Comparison of ENCODE assay signal across 8 cellular contexts in genomic region chr2:27428213-27428977, GRCh38. TPM values are rescaled to one million over a fixed set of nuclear protein-coding genes. Genes with fewer than 3 reads are reported as not detected.
DNase-seq lines count a peak whose midpoint lies in the region; ATAC-seq and TF ChIP-seq lines count a peak whose summit lies in the region.

Gene NRBP1, plus strand, starts transcription at chr2:27428631. Its CDS starts 4,643 bp downstream, at chr2:27433274.

- TF ChIP-seq POLR2A in GM15510 (IDR thresholded peaks at IDR 0.05; ENCODE audit: borderline replicate concordance, extremely low read depth, insufficient read length): peak; percentile 91

- H3K9me3 Mint-ChIP-seq in T-helper 1 cell treated with Interleukin-12 subunit alpha and Interleukin-12 subunit beta and Interleukin-4 antibody, amounts not matched to agents 30 μg/mL and 1 μg/mL, for 36 hours: no peaks in the 10 kb centered on the region
- H3K9me3 Mint-ChIP-seq in progenitor cell of endocrine pancreas (ENCODE audit: low read depth): no peaks in the 10 kb centered on the region

- no peaks in the 10 kb centered on the region for H3K27me3 ChIP-seq in upper lobe of right lung

- peaks cover 33% of the 10 kb centered on the region for H3K4me1 ChIP-seq in upper lobe of right lung

- peaks cover 28% of the 10 kb centered on the region for H3K4me1 Mint-ChIP-seq in T-helper 1 cell treated with Interleukin-12 subunit alpha and Interleukin-12 subunit beta and Interleukin-4 antibody, amounts not matched to agents 30 μg/mL and 1 μg/mL, for 36 hours (ENCODE audit: low read depth)
- peaks cover 22% of the 10 kb centered on the region for H3K4me1 Mint-ChIP-seq in progenitor cell of endocrine pancreas (ENCODE audit: low read depth)

- H3K27ac ChIP-seq in upper lobe of right lung: peak within 1 kb of the TSS; percentile 98

- intact Hi-C loops in left cardiac atrium (cut with DNase I) (no loop called here), upper lobe of right lung (cut with DNase I) (no loop called here)

- TF ChIP-seq CTCF in progenitor cell of endocrine pancreas (IDR thresholded peaks at IDR 0.05; ENCODE audit: unreplicated experiment) (no peak), upper lobe of right lung (IDR thresholded peaks at IDR 0.05) (no peak)

- DNase-seq in NCI-H1694 treated with DMSO at 0.1 percent for 48 hours (lab: John Stamatoyannopoulos, UW) (peak; percentile 81), amniotic stem cell (lab: John Stamatoyannopoulos, UW) (peak; percentile 71), left cardiac atrium (peak; percentile 93), progenitor cell of endocrine pancreas (ENCODE audit: low spot score, unreplicated experiment) (peak; percentile 90), upper lobe of right lung (peak; percentile 97)

- peak within 1 kb of the TSS; percentile 99 for H3K27ac Mint-ChIP-seq in T-helper 1 cell treated with Interleukin-12 subunit alpha and Interleukin-12 subunit beta and Interleukin-4 antibody, amounts not matched to agents 30 μg/mL and 1 μg/mL, for 36 hours
- H3K27ac Mint-ChIP-seq in progenitor cell of endocrine pancreas: peak within 1 kb of the TSS; percentile 99

- peaks cover 3% of the 10 kb centered on the region for H3K27me3 Mint-ChIP-seq in T-helper 1 cell treated with Interleukin-12 subunit alpha and Interleukin-12 subunit beta and Interleukin-4 antibody, amounts not matched to agents 30 μg/mL and 1 μg/mL, for 36 hours (ENCODE audit: low read depth)
- H3K27me3 Mint-ChIP-seq in progenitor cell of endocrine pancreas: no peaks in the 10 kb centered on the region

- ATAC-seq in HG02870 (IDR thresholded peaks at IDR 0.05; ENCODE audit: unreplicated experiment): peak; percentile 86
- ATAC-seq in left cardiac atrium: peak; percentile 97 to 98
- peak; percentile 97 for ATAC-seq in upper lobe of right lung

- H3K36me3 Mint-ChIP-seq in T-helper 1 cell treated with Interleukin-12 subunit alpha and Interleukin-12 subunit beta and Interleukin-4 antibody, amounts not matched to agents 30 μg/mL and 1 μg/mL, for 36 hours (ENCODE audit: low read depth): peaks cover 9% of the 10 kb centered on the region
- peaks cover 5% of the 10 kb centered on the region for H3K36me3 Mint-ChIP-seq in progenitor cell of endocrine pancreas (ENCODE audit: insufficient read depth)

- H3K4me3 ChIP-seq in upper lobe of right lung: peak within 1 kb of the TSS; percentile 96

- peaks cover 8% of the 10 kb centered on the region for H3K36me3 ChIP-seq in upper lobe of right lung

- H3K9me3 ChIP-seq in upper lobe of right lung: no peaks in the 10 kb centered on the region

- peak within 1 kb of the TSS; percentile 99 for H3K4me3 Mint-ChIP-seq in T-helper 1 cell treated with Interleukin-12 subunit alpha and Interleukin-12 subunit beta and Interleukin-4 antibody, amounts not matched to agents 30 μg/mL and 1 μg/mL, for 36 hours
- peak within 1 kb of the TSS; percentile 95 for H3K4me3 Mint-ChIP-seq in progenitor cell of endocrine pancreas (ENCODE audit: low read depth)

RNA-seq across cellular contexts. Expression of gene NRBP1, which starts in this region (rescaled TPM):
- total RNA-seq in left cardiac atrium (10 to 100 TPM; 50.5 to 58.7 TPM), progenitor cell of endocrine pancreas (109 and 120 TPM in 2 replicates), upper lobe of right lung (75.8 TPM)

Comparison
In these comparisons a context has a peak if more than half of its experiments do, and no peak if none do; other contexts are left out.
1. Peak in every context shown above with its lines: DNase-seq, ATAC-seq, H3K4me3 ChIP-seq and H3K27ac ChIP-seq.